ENCODE assay signal across 32 cellular contexts in the genomic region with DNA sequence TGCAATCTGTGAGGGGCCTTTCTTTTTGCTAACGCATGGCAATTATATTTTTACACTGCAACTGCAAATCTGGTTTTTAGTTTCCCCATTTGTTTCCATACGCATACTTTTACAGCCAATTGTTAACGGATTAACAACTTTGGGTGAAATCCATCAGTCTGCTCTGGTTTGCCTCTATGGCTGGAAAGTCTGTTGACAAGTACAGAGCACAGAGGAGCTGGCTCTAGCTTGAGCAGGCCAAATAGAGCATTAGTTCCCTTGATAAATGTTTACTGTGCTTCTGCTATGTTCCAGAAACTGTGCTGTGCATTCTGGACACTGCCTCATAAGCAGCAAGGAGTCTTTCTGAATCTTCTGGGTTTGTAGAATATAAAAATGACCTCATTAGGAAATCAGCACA.
"Had no signal": no experiment of that assay in that cellular context is flagged by ENCODE, and none has a peak within 500 bp of the region (broad histone marks: within the 10 kb centered on the region; RNA-seq: fewer than 3 reads in every experiment).

No MANE protein-coding gene starts in this region.

- H3K9me3 ChIP-seq: adrenal gland, body of pancreas, colonic mucosa had no signal

- H3K27me3 Mint-ChIP-seq: activated B cell treated with CpG ODN at 0.5 μM for 24 hours; activated CD8-positive, alpha-beta memory T cell treated with anti-CD3 and anti-CD28 coated beads, Interleukin-2, amount 10 ng/mL, durations not matched to agents 7 days and 5 days; activated naive CD4-positive, alpha-beta T cell treated with anti-CD3 and anti-CD28 coated beads, Interleukin-2, amount 50 U/mL, for 24 hours; activated naive CD8-positive, alpha-beta T cell treated with anti-CD3 and anti-CD28 coated beads for 36 hours; activated naive CD8-positive, alpha-beta T cell treated with anti-CD3 and anti-CD28 coated beads, Interleukin-2, amount 50 U/mL, for 24 hours; T-helper 17 cell had no signal

- ATAC-seq: activated CD4-positive, CD25-positive, alpha-beta regulatory T cell treated with anti-CD3 and anti-CD28 coated beads, Interleukin-2, amount 50 U/mL, for 24 hours; activated CD8-positive, alpha-beta memory T cell treated with anti-CD3 and anti-CD28 coated beads, Interleukin-2, amount 10 ng/mL, durations not matched to agents 7 days and 5 days; activated CD8-positive, alpha-beta T cell treated with anti-CD3 and anti-CD28 coated beads, Interleukin-2, amount 10 ng/mL, durations not matched to agents 7 days and 5 days; activated naive CD8-positive, alpha-beta T cell treated with anti-CD3 and anti-CD28 coated beads, Interleukin-2, amount 50 U/mL, for 24 hours; body of pancreas; esophagus mucosa; T-helper 17 cell had no signal

- H3K4me3 Mint-ChIP-seq: activated B cell treated with CpG ODN at 0.5 μM for 24 hours; activated CD8-positive, alpha-beta memory T cell treated with anti-CD3 and anti-CD28 coated beads, Interleukin-2, amount 10 ng/mL, durations not matched to agents 7 days and 5 days; activated CD8-positive, alpha-beta T cell treated with anti-CD3 and anti-CD28 coated beads, Interleukin-2, amount 10 ng/mL, durations not matched to agents 7 days and 5 days; activated naive CD4-positive, alpha-beta T cell treated with anti-CD3 and anti-CD28 coated beads for 36 hours; activated naive CD4-positive, alpha-beta T cell treated with anti-CD3 and anti-CD28 coated beads, Interleukin-2, amount 50 U/mL, for 24 hours; activated naive CD8-positive, alpha-beta T cell treated with anti-CD3 and anti-CD28 coated beads for 36 hours; activated naive CD8-positive, alpha-beta T cell treated with anti-CD3 and anti-CD28 coated beads, Interleukin-2, amount 50 U/mL, for 24 hours; activated T-helper 1 cell treated with anti-CD3 and anti-CD28 coated beads, Interleukin-12 subunit alpha, Interleukin-12 subunit beta, Interleukin-2, Interleukin-4 antibody, amounts not matched to agents 30 ng/mL and 10 ng/mL and 1 ng/mL, durations not matched to agents 14 hours and 24 hours and 36 hours; T-helper 17 cell; T-helper 2 cell treated with Interferon-gamma antibody and Interleukin-4, amounts not matched to agents 5 μg/mL and 100 μg/mL, for 36 hours had no signal

- H3K27ac ChIP-seq: adrenal gland, body of pancreas, colonic mucosa, WERI-Rb-1 had no signal

- H3K4me3 ChIP-seq: adrenal gland, body of pancreas, colonic mucosa had no signal

- H3K4me1 Mint-ChIP-seq: activated B cell treated with CpG ODN at 0.5 μM for 24 hours; activated naive CD4-positive, alpha-beta T cell treated with anti-CD3 and anti-CD28 coated beads, Interleukin-2, amount 50 U/mL, for 24 hours; activated naive CD8-positive, alpha-beta T cell treated with anti-CD3 and anti-CD28 coated beads for 36 hours; activated naive CD8-positive, alpha-beta T cell treated with anti-CD3 and anti-CD28 coated beads, Interleukin-2, amount 50 U/mL, for 24 hours; T-helper 17 cell had no signal

- DNase-seq: activated B cell treated with CpG ODN at 0.5 μM for 24 hours; activated CD4-positive, alpha-beta T cell treated with anti-CD3 and anti-CD28 coated beads for 48 hours; activated CD4-positive, alpha-beta T cell treated with anti-CD3 and anti-CD28 coated beads, Interleukin-2, amount 50 U/mL, for 1 hour; activated CD4-positive, alpha-beta T cell treated with anti-CD3 and anti-CD28 coated beads, Interleukin-2, amount 50 U/mL, for 48 hours; activated CD8-positive, alpha-beta memory T cell treated with anti-CD3 and anti-CD28 coated beads, Interleukin-2, amount 10 ng/mL, durations not matched to agents 7 days and 5 days; activated CD8-positive, alpha-beta memory T cell treated with anti-CD3 and anti-CD28 coated beads, Interleukin-2, amount 50 U/mL, for 4 hours; activated CD8-positive, alpha-beta T cell treated with anti-CD3 and anti-CD28 coated beads, Interleukin-2, amount 10 ng/mL, durations not matched to agents 7 days and 5 days; activated effector memory CD4-positive, alpha-beta T cell treated with anti-CD3 and anti-CD28 coated beads, Interleukin-2, amount 50 U/mL, for 16 hours; activated naive CD4-positive, alpha-beta T cell treated with anti-CD3 and anti-CD28 coated beads for 36 hours; activated naive CD8-positive, alpha-beta T cell treated with anti-CD3 and anti-CD28 coated beads for 36 hours; activated naive CD8-positive, alpha-beta T cell treated with anti-CD3 and anti-CD28 coated beads, Interleukin-2, amount 50 U/mL, for 24 hours; activated T-cell treated with anti-CD3 and anti-CD28 coated beads, Interleukin-2, amount 50 U/mL, for 1 hour; activated T-cell treated with anti-CD3 and anti-CD28 coated beads, Interleukin-2, amount 50 U/mL, for 48 hours; adrenal gland; amygdala; aorta; body of pancreas; central memory CD4-positive, alpha-beta T cell; cerebellar nuclear complex; colonic mucosa; effector CD8-positive, alpha-beta T cell; foreskin fibroblast; T-helper 1 cell; T-helper 17 cell; T1000; WERI-Rb-1 had no signal

- H3K9me3 Mint-ChIP-seq: activated naive CD4-positive, alpha-beta T cell treated with anti-CD3 and anti-CD28 coated beads for 36 hours; activated naive CD4-positive, alpha-beta T cell treated with anti-CD3 and anti-CD28 coated beads, Interleukin-2, amount 50 U/mL, for 24 hours; activated naive CD8-positive, alpha-beta T cell treated with anti-CD3 and anti-CD28 coated beads for 36 hours; activated naive CD8-positive, alpha-beta T cell treated with anti-CD3 and anti-CD28 coated beads, Interleukin-2, amount 50 U/mL, for 24 hours; activated T-helper 1 cell treated with anti-CD3 and anti-CD28 coated beads, Interleukin-12 subunit alpha, Interleukin-12 subunit beta, Interleukin-2, Interleukin-4 antibody, amounts not matched to agents 30 ng/mL and 10 ng/mL and 1 ng/mL, durations not matched to agents 14 hours and 24 hours and 36 hours; activated T-helper 2 cell treated with anti-CD3 and anti-CD28 coated beads, Interferon-gamma antibody, Interleukin-2, Interleukin-4, amounts not matched to agents 10 μg/mL and 5 μg/mL and 100 μg/mL, durations not matched to agents 14 hours and 24 hours and 36 hours; T-helper 2 cell treated with Interferon-gamma antibody and Interleukin-4, amounts not matched to agents 5 μg/mL and 100 μg/mL, for 36 hours had no signal

- H3K36me3 ChIP-seq: adrenal gland, colonic mucosa, WERI-Rb-1 had no signal

- H3K36me3 Mint-ChIP-seq: activated CD8-positive, alpha-beta memory T cell treated with anti-CD3 and anti-CD28 coated beads, Interleukin-2, amount 10 ng/mL, durations not matched to agents 7 days and 5 days; activated naive CD4-positive, alpha-beta T cell treated with anti-CD3 and anti-CD28 coated beads, Interleukin-2, amount 50 U/mL, for 24 hours; activated naive CD8-positive, alpha-beta T cell treated with anti-CD3 and anti-CD28 coated beads for 36 hours had no signal

- H3K27ac Mint-ChIP-seq: activated B cell treated with CpG ODN at 0.5 μM for 24 hours; activated CD8-positive, alpha-beta memory T cell treated with anti-CD3 and anti-CD28 coated beads, Interleukin-2, amount 10 ng/mL, durations not matched to agents 7 days and 5 days; activated CD8-positive, alpha-beta T cell treated with anti-CD3 and anti-CD28 coated beads, Interleukin-2, amount 10 ng/mL, durations not matched to agents 7 days and 5 days; activated naive CD4-positive, alpha-beta T cell treated with anti-CD3 and anti-CD28 coated beads for 36 hours; activated naive CD4-positive, alpha-beta T cell treated with anti-CD3 and anti-CD28 coated beads, Interleukin-2, amount 50 U/mL, for 24 hours; activated naive CD8-positive, alpha-beta T cell treated with anti-CD3 and anti-CD28 coated beads for 36 hours; activated naive CD8-positive, alpha-beta T cell treated with anti-CD3 and anti-CD28 coated beads, Interleukin-2, amount 50 U/mL, for 24 hours; activated T-helper 1 cell treated with anti-CD3 and anti-CD28 coated beads, Interleukin-12 subunit alpha, Interleukin-12 subunit beta, Interleukin-2, Interleukin-4 antibody, amounts not matched to agents 30 ng/mL and 10 ng/mL and 1 ng/mL, durations not matched to agents 14 hours and 24 hours and 36 hours; activated T-helper 2 cell treated with anti-CD3 and anti-CD28 coated beads, Interferon-gamma antibody, Interleukin-2, Interleukin-4, amounts not matched to agents 10 μg/mL and 5 μg/mL and 100 μg/mL, durations not matched to agents 14 hours and 24 hours and 36 hours; T-helper 17 cell; T-helper 2 cell treated with Interferon-gamma antibody and Interleukin-4, amounts not matched to agents 5 μg/mL and 100 μg/mL, for 36 hours had no signal

- H3K4me1 ChIP-seq: adrenal gland, body of pancreas, colonic mucosa had no signal

- H3K27me3 ChIP-seq: adrenal gland, body of pancreas, colonic mucosa had no signal
